ENCODE assay signal across 23 cellular contexts in genomic region chr10:87562750-87563149, GRCh38. TPM values are rescaled to one million over a fixed set of nuclear protein-coding genes. Genes with fewer than 3 reads are reported as not detected.
A peak's percentile ranks its signal among the peaks of the same experiment; 100 is the strongest.
DNase-seq lines count a peak whose midpoint lies in the region; ATAC-seq, FAIRE-seq and TF ChIP-seq lines count a peak whose summit lies in the region.
"Had no signal": no experiment of that assay in that cellular context is flagged by ENCODE, and none has a peak within 500 bp of the region (broad histone marks: within the 10 kb centered on the region; RNA-seq: fewer than 3 reads in every experiment).

No MANE protein-coding gene starts in this region.

- H3K4me2 ChIP-seq in HepG2 (ENCODE audit: low read depth, low read length) = peak overlapping the region; percentile 51
- no peak overlapping the region for H3K4me2 ChIP-seq in K562 (ENCODE audit: insufficient read depth, low read length)
- no peak overlapping the region for H3K4me2 ChIP-seq in osteoblast (ENCODE audit: insufficient read depth, low read length)
- H3K4me2 ChIP-seq: A549; BLaER1 treated with 17β-estradiol and CSF1 and Interleukin-3, amounts not matched to agents 10 nM and 100 nM had no signal

- H3K27me3 Mint-ChIP-seq in endothelial cell (ENCODE audit: unreplicated experiment) = no peaks in the 10 kb centered on the region
- peaks cover 6% of the 10 kb centered on the region for H3K27me3 Mint-ChIP-seq in nephron progenitor cell (ENCODE audit: low read depth, poor library complexity)

- TF ChIP-seq RAD21 in HepG2 (CRISPR knock-in tag; IDR thresholded peaks at IDR 0.05) (no peak), K562 (CRISPR knock-in tag; conservative IDR thresholded peaks at IDR 0.05 in 1 of 2, IDR thresholded peaks at IDR 0.05 in 1 of 2) (no peak)

- TF ChIP-seq POLR2A in HepG2 (IDR thresholded peaks at IDR 0.05; ENCODE audit: insufficient read depth in 1 of 2, low read depth in 2 of 2, low read length in 2 of 2) (no peak), right lobe of liver (IDR thresholded peaks at IDR 0.05) (no peak), K562 (conservative IDR thresholded peaks at IDR 0.05) (no peak)

- H3K36me3 ChIP-seq in HepG2 (replicated peaks in 1 of 2; ENCODE audit: control insufficient read depth in 1 of 2, insufficient read depth in 2 of 2, low read length in 2 of 2) = no peaks in the 10 kb centered on the region
- H3K36me3 ChIP-seq in right lobe of liver = no peaks in the 10 kb centered on the region
- H3K36me3 ChIP-seq in K562 (ENCODE audit: control insufficient read depth, insufficient read depth, low read length) = no peaks in the 10 kb centered on the region
- no peaks in the 10 kb centered on the region for H3K36me3 ChIP-seq in osteoblast (ENCODE audit: insufficient read depth, low read length)
- H3K36me3 ChIP-seq: BLaER1 treated with 17β-estradiol and CSF1 and Interleukin-3, amounts not matched to agents 10 nM and 100 nM had no signal

- 34% methylated on average over 9 of the region's 9 CpGs for WGBS in HepG2 (ENCODE audit: low lambda C conversion rate)
- 86% methylated on average over 9 of the region's 9 CpGs for WGBS in right lobe of liver (ENCODE audit: insufficient coverage, low coverage, low lambda C conversion rate, missing lambda C conversion rate)
- WGBS in K562 (ENCODE audit: insufficient coverage, low coverage, missing lambda C conversion rate) = 32% methylated on average over 8 of the region's 9 CpGs

- peaks cover 10% of the 10 kb centered on the region for H3K9me3 Mint-ChIP-seq in endothelial cell (ENCODE audit: unreplicated experiment)
- H3K9me3 Mint-ChIP-seq in nephron progenitor cell = peaks cover 36% of the 10 kb centered on the region

- ATAC-seq in HepG2 (no peak), right lobe of liver (no peak), K562 (no peak), HG02973 (IDR thresholded peaks at IDR 0.05; ENCODE audit: unreplicated experiment) (no peak)
- ATAC-seq: A549; CD8-positive, alpha-beta T cell had no signal

- in situ Hi-C loops in HepG2 (cut with HindIII; ENCODE audit: extremely low pct_ligation_motif_present, low pct_unique_long_range_greater_than_20kb) = no loop called here
- in situ Hi-C loops in K562 (cut with MboI) = no loop called here

- H3K4me3 Mint-ChIP-seq in endothelial cell (ENCODE audit: unreplicated experiment) = peak overlapping the region; percentile 23
- H3K4me3 Mint-ChIP-seq in nephron progenitor cell = no peak overlapping the region
- H3K4me3 Mint-ChIP-seq: B cell; CD4-positive, alpha-beta T cell; CD8-positive, alpha-beta T cell had no signal

- TF ChIP-seq EP300 in HepG2 (IDR thresholded peaks at IDR 0.05; ENCODE audit: low read depth in 2 of 2, low read length in 2 of 2) = no peak
- no peak for TF ChIP-seq EP300 in HepG2 (CRISPR knock-in tag; IDR thresholded peaks at IDR 0.05; ENCODE audit: borderline replicate concordance)
- no peak for TF ChIP-seq EP300 in K562 (IDR thresholded peaks at IDR 0.05; ENCODE audit: low read length)

- H3K27me3 ChIP-seq in HepG2 (ENCODE audit: control insufficient read depth in 1 of 2, insufficient read depth in 2 of 2, low read length in 2 of 2) (no peaks in the 10 kb centered on the region), right lobe of liver (no peaks in the 10 kb centered on the region), K562 (ENCODE audit: control insufficient read depth in 2 of 2, insufficient read depth in 2 of 2, low read length in 2 of 2) (no peaks in the 10 kb centered on the region), osteoblast (ENCODE audit: insufficient read depth, low read length) (no peaks in the 10 kb centered on the region)
- H3K27me3 ChIP-seq: BLaER1 treated with 17β-estradiol and CSF1 and Interleukin-3, amounts not matched to agents 10 nM and 100 nM had no signal

- H3K9ac ChIP-seq in HepG2 (ENCODE audit: insufficient read depth, low read depth, low read length) = no peak overlapping the region
- no peak overlapping the region for H3K9ac ChIP-seq in K562 (ENCODE audit: insufficient read depth in 1 of 2, low read depth in 2 of 2, low read length in 2 of 2)
- H3K9ac ChIP-seq: BLaER1 treated with 17β-estradiol and CSF1 and Interleukin-3, amounts not matched to agents 10 nM and 100 nM had no signal

- H2AFZ ChIP-seq in HepG2 (ENCODE audit: low read length) = no peak overlapping the region
- no peak overlapping the region for H2AFZ ChIP-seq in K562 (ENCODE audit: low read depth, low read length)
- no peak overlapping the region for H2AFZ ChIP-seq in osteoblast (ENCODE audit: low read length)

- H3K9me3 ChIP-seq in HepG2 (ENCODE audit: low read length) = peaks cover 16% of the 10 kb centered on the region
- H3K9me3 ChIP-seq in right lobe of liver = no peaks in the 10 kb centered on the region
- H3K9me3 ChIP-seq in K562 (replicated peaks; ENCODE audit: control insufficient read depth, insufficient read depth, low read depth, low read length) = 0 out of 2 replicates have a peak, but pooled peaks cover 5% of the 10 kb centered on the region
- peaks cover 6% of the 10 kb centered on the region for H3K9me3 ChIP-seq in osteoblast (ENCODE audit: low read depth, low read length)

- POLR2A ChIA-PET in HepG2 (lab: Yijun Ruan, JAX) (no interaction called here), K562 (lab: Yijun Ruan, JAX) (no interaction called here)

- H3K4me1 ChIP-seq in HepG2 (ENCODE audit: insufficient read depth, low read length) (peaks cover 36% of the 10 kb centered on the region), right lobe of liver (peaks cover 0 to 16% (median 5%) of the 10 kb centered on the region in 4 donors), K562 (replicated peaks in 1 of 2; ENCODE audit: control insufficient read depth in 2 of 2, insufficient read depth in 2 of 2, low read length in 2 of 2) (no peaks in the 10 kb centered on the region), osteoblast (ENCODE audit: insufficient read depth, low read length) (no peaks in the 10 kb centered on the region)
- H3K4me1 ChIP-seq: A549; BLaER1 treated with 17β-estradiol and CSF1 and Interleukin-3, amounts not matched to agents 10 nM and 100 nM; Caco-2 had no signal

- no peaks in the 10 kb centered on the region for H3K79me2 ChIP-seq in HepG2 (ENCODE audit: insufficient read depth, low read length)
- H3K79me2 ChIP-seq in K562 (ENCODE audit: control insufficient read depth, insufficient read depth, low read length) = no peaks in the 10 kb centered on the region
- no peaks in the 10 kb centered on the region for H3K79me2 ChIP-seq in osteoblast (ENCODE audit: insufficient read depth, low read length)

- H3K27ac Mint-ChIP-seq in endothelial cell (ENCODE audit: unreplicated experiment) = peak overlapping the region; percentile 20
- H3K27ac Mint-ChIP-seq in nephron progenitor cell = no peak overlapping the region
- H3K27ac Mint-ChIP-seq: B cell; CD4-positive, alpha-beta T cell; CD8-positive, alpha-beta T cell had no signal

- no peak overlapping the region for H3K27ac ChIP-seq in HepG2 (ENCODE audit: extremely low read length, insufficient read depth, low read length)
- no peak overlapping the region for H3K27ac ChIP-seq in right lobe of liver
- H3K27ac ChIP-seq in K562 (ENCODE audit: extremely low read depth, low read depth, low read length) = no peak overlapping the region
- H3K27ac ChIP-seq in osteoblast (ENCODE audit: low read depth, low read length) = no peak overlapping the region
- H3K27ac ChIP-seq: 22Rv1; A549; BLaER1 treated with 17β-estradiol and CSF1 and Interleukin-3, amounts not matched to agents 10 nM and 100 nM; C4-2B had no signal

- H3K36me3 Mint-ChIP-seq in endothelial cell (ENCODE audit: low read depth, unreplicated experiment) = peaks cover 19% of the 10 kb centered on the region
- peaks cover 4% of the 10 kb centered on the region for H3K36me3 Mint-ChIP-seq in nephron progenitor cell (ENCODE audit: low read depth)
- H3K36me3 Mint-ChIP-seq: CD8-positive, alpha-beta T cell had no signal

- no peak overlapping the region for H3K4me3 ChIP-seq in HepG2 (replicated peaks in 1 of 3; ENCODE audit: insufficient read depth in 1 of 3, low read depth in 2 of 3, low read length in 3 of 3)
- no peak overlapping the region for H3K4me3 ChIP-seq in right lobe of liver
- no peak overlapping the region for H3K4me3 ChIP-seq in K562
- no peak overlapping the region for H3K4me3 ChIP-seq in osteoblast (ENCODE audit: insufficient read depth, low read length)
- H3K4me3 ChIP-seq: A549; BLaER1 treated with 17β-estradiol and CSF1 and Interleukin-3, amounts not matched to agents 10 nM and 100 nM had no signal

- intact Hi-C loops in HepG2 (cut with micrococcal nuclease; ENCODE audit: unreplicated experiment) (no loop called here), right lobe of liver (cut with DNase I) (no loop called here), K562 (cut with micrococcal nuclease) (no loop called here)

- FAIRE-seq in HepG2 (lab: Jason Lieb, UNC) = peak; percentile 21
- FAIRE-seq in K562 (lab: Jason Lieb, UNC) = no peak
- FAIRE-seq: A549, D721Med, G401.6, GM12891 had no signal

- BruUV-seq in HepG2 (replicated peaks; lab: Mats Ljungman, UMichigan) (no TSS peak), K562 (replicated peaks; lab: Mats Ljungman, UMichigan) (no TSS peak)

- no peaks in the 10 kb centered on the region for H3K9me1 ChIP-seq in K562 (ENCODE audit: control insufficient read depth, insufficient read depth, low read length)

- H4K20me1 ChIP-seq in HepG2 (ENCODE audit: insufficient read depth, low read length) = no peaks in the 10 kb centered on the region
- H4K20me1 ChIP-seq in K562 (replicated peaks; ENCODE audit: control insufficient read depth, insufficient read depth, low read length) = no peaks in the 10 kb centered on the region
- no peaks in the 10 kb centered on the region for H4K20me1 ChIP-seq in osteoblast (ENCODE audit: insufficient read depth, low read length)
- H4K20me1 ChIP-seq: BLaER1 treated with 17β-estradiol and CSF1 and Interleukin-3, amounts not matched to agents 10 nM and 100 nM had no signal

- no peak for TF ChIP-seq CTCF in HepG2 (CRISPR knock-in tag; IDR thresholded peaks at IDR 0.05)
- no peak for TF ChIP-seq CTCF in right lobe of liver (IDR thresholded peaks at IDR 0.05)
- TF ChIP-seq CTCF in K562 (IDR thresholded peaks at IDR 0.05 in 2 of 3, conservative IDR thresholded peaks at IDR 0.05 in 1 of 3; ENCODE audit: insufficient read depth in 2 of 3, low read depth in 1 of 3, low read length in 3 of 3) = no peak
- TF ChIP-seq CTCF in endothelial cell (IDR thresholded peaks at IDR 0.05; ENCODE audit: unreplicated experiment) = no peak
- TF ChIP-seq CTCF in osteoblast (IDR thresholded peaks at IDR 0.05; ENCODE audit: extremely low read depth, low read depth, low read length) = no peak
- TF ChIP-seq CTCF in nephron progenitor cell (IDR thresholded peaks at IDR 0.05) = no peak

- no peak for DNase-seq in HepG2 (ENCODE audit: low spot score)
- no peak for DNase-seq in right lobe of liver
- peak in 1 of 4 experiments; percentile 9 for DNase-seq in K562 (ENCODE audit: extremely low read depth in 1 of 4, low spot score in 3 of 4)
- DNase-seq in endothelial cell (ENCODE audit: low spot score) = no peak
- peak; percentile 10 for DNase-seq in osteoblast (ENCODE audit: insufficient read length, low spot score, missing footprints)
- DNase-seq in midbrain (lab: John Stamatoyannopoulos, UW) = no peak
- DNase-seq in nephron progenitor cell = no peak
- DNase-seq: AML-193; Caco-2; Calu3; CD4-positive, alpha-beta T cell; CD8-positive, alpha-beta T cell; DMS79 treated with DMSO at 0.1 percent for 48 hours; GF-D8 had no signal

- CTCF ChIA-PET in HepG2 (lab: Yijun Ruan, JAX; ENCODE audit: low intra/inter-chr PET ratio, low total read pairs) = no interaction called here
- CTCF ChIA-PET in K562 (lab: Yijun Ruan, JAX; ENCODE audit: low intra/inter-chr PET ratio) = no interaction called here

- H3K4me1 Mint-ChIP-seq in endothelial cell (ENCODE audit: unreplicated experiment) (no peaks in the 10 kb centered on the region), nephron progenitor cell (no peaks in the 10 kb centered on the region)
- H3K4me1 Mint-ChIP-seq: B cell had no signal

RNA-seq across cellular contexts. Expression of gene MINPP1, which starts 58.1 kb away (rescaled TPM):
- 28.0 and 53.7 TPM in 2 replicates for total RNA-seq in HepG2 (2016; rRNA removed; fragmentation: Illumina TruSeq; extraction: Trizol)
- 3.9 and 4.8 TPM in 2 replicates for total RNA-seq in HepG2 (2016; cell fraction: cytosol; rRNA removed; fragmentation: Illumina TruSeq; extraction: Trizol; ENCODE audit: low read depth)
- 24.9 and 55.2 TPM in 2 replicates for total RNA-seq in HepG2 (2016; cell fraction: insoluble cytoplasmic fraction; rRNA removed; fragmentation: Illumina TruSeq; extraction: Trizol)
- total RNA-seq in HepG2 (2016; cell fraction: membrane; rRNA removed; fragmentation: Illumina TruSeq; extraction: Trizol) = 7.7 and 10.4 TPM in 2 replicates
- total RNA-seq in HepG2 (2016; cell fraction: nucleus; rRNA removed; fragmentation: Illumina TruSeq; extraction: Trizol) = 52.9 and 65.7 TPM in 2 replicates
- polyA plus RNA-seq in HepG2 (2011; rRNA removed) = 18.4 and 19.2 TPM in 2 replicates
- polyA plus RNA-seq in HepG2 (2011; cell fraction: cytosol; rRNA removed) = 9.0 and 10.4 TPM in 2 replicates
- polyA plus RNA-seq in HepG2 (2011; cell fraction: nucleus; rRNA removed) = 9.9 and 11.4 TPM in 2 replicates
- 25.8 and 38.1 TPM in 2 replicates for polyA plus RNA-seq in HepG2 (2012)
- 2.4 TPM in 2 replicates for polyA plus RNA-seq in HepG2 (2016; cell fraction: cytosol; fragmentation: Illumina TruSeq; extraction: Trizol; ENCODE audit: low read depth)
- polyA plus RNA-seq in HepG2 (2016; cell fraction: insoluble cytoplasmic fraction; fragmentation: Illumina TruSeq; extraction: Trizol; ENCODE audit: low read depth) = 23.4 and 25.5 TPM in 2 replicates
- 4.2 and 5.6 TPM in 2 replicates for polyA plus RNA-seq in HepG2 (2016; cell fraction: membrane; fragmentation: Illumina TruSeq; extraction: Trizol; ENCODE audit: low read depth)
- polyA plus RNA-seq in HepG2 (2016; cell fraction: nucleus; fragmentation: Illumina TruSeq; extraction: Trizol; ENCODE audit: insufficient read depth, low read depth) = 70.3 and 77.7 TPM in 2 replicates
- polyA minus RNA-seq in HepG2 (2011; rRNA and poly(A)+ RNA removed; ENCODE audit: low replicate concordance) = 6.3 and 28.3 TPM in 2 replicates
- polyA minus RNA-seq in HepG2 (2011; cell fraction: cytosol; rRNA and poly(A)+ RNA removed) = 16.9 and 17.9 TPM in 2 replicates
- polyA minus RNA-seq in HepG2 (2011; cell fraction: nucleus; rRNA and poly(A)+ RNA removed) = 13.6 and 15.2 TPM in 2 replicates
- 10 to 100 TPM; 14.4 to 28.2 (median 25.0) TPM for total RNA-seq in right lobe of liver
- total RNA-seq in K562 (2011; cell fraction: chromatin; rRNA removed; ENCODE audit: low replicate concordance) = 12.4 and 26.5 TPM in 2 replicates
- total RNA-seq in K562 (2011; cell fraction: nucleolus; rRNA removed) = 26.6 and 27.0 TPM in 2 replicates
- 24.2 and 28.8 TPM in 2 replicates for total RNA-seq in K562 (2011; cell fraction: nucleoplasm; rRNA removed)
- total RNA-seq in K562 (2014; rRNA removed) = 27.2 and 29.5 TPM in 2 replicates
- 33.9 and 39.9 TPM in 2 replicates for total RNA-seq in K562 (2014; rRNA removed; fragmentation: Illumina TruSeq; extraction: Trizol)
- 23.1 and 23.3 TPM in 2 replicates for total RNA-seq in K562 (2015; rRNA removed; fragmentation: Illumina TruSeq; extraction: Trizol)
- total RNA-seq in K562 (2021) = 41.4 and 44.5 TPM in 2 replicates
- 8.5 and 12.6 TPM in 2 replicates for polyA plus RNA-seq in K562 (2011; rRNA removed)
- 3.6 and 13.7 TPM in 2 replicates for polyA plus RNA-seq in K562 (2011; cell fraction: cytosol; rRNA removed)
- polyA plus RNA-seq in K562 (2011; cell fraction: nucleus; rRNA removed) = 3.9 and 7.8 TPM in 2 replicates
- polyA plus RNA-seq in K562 (2012) = 29.9 and 32.9 TPM in 2 replicates
- polyA plus RNA-seq in K562 (2014; fragmentation: Illumina TruSeq; extraction: Trizol) = 35.4 and 36.2 TPM in 2 replicates
- polyA plus RNA-seq in K562 (2014; fragmentation: Nextera tagmentation; extraction: Ambion mirVana) = 10 to 100 TPM; 11.5 to 12.0 TPM
- polyA plus RNA-seq in K562 (2014; rRNA removed) = 22.7 and 27.1 TPM in 2 replicates
- polyA minus RNA-seq in K562 (2011; rRNA and poly(A)+ RNA removed) = 7.9 and 10.2 TPM in 2 replicates
- 6.0 and 8.0 TPM in 2 replicates for polyA minus RNA-seq in K562 (2011; cell fraction: cytosol; rRNA and poly(A)+ RNA removed)
- 11.7 and 14.5 TPM in 2 replicates for polyA minus RNA-seq in K562 (2011; cell fraction: nucleus; rRNA and poly(A)+ RNA removed)
- 39.5 TPM for total RNA-seq in endothelial cell (ENCODE audit: unreplicated experiment)
- 22.1 and 23.0 TPM in 2 replicates for total RNA-seq in osteoblast

Comparison
In these comparisons a context has a peak if more than half of its experiments do, and no peak if none do; other contexts are left out.
1. Of the 241 proteins assayed by ChIP-seq in both HepG2 and K562: peak only in HepG2: ZNF121; only in K562: none; in both: none; in neither: 240.